Comparison of ENCODE assay signal across 7 cellular contexts in genomic region chrX:49271341-49271740, GRCh38. TPM values are rescaled to one million over a fixed set of nuclear protein-coding genes. Genes with fewer than 3 reads are reported as not detected.
DNase-seq lines count a peak whose midpoint lies in the region; ATAC-seq and TF ChIP-seq lines count a peak whose summit lies in the region.
"Had no signal": no experiment of that assay in that cellular context is flagged by ENCODE, and none has a peak within 500 bp of the region (broad histone marks: within the 10 kb centered on the region; RNA-seq: fewer than 3 reads in every experiment).

No MANE protein-coding gene starts in this region.

- H3K27me3 ChIP-seq in Panc1 (ENCODE audit: control insufficient read depth, insufficient read depth, low read length), result no peaks in the 10 kb centered on the region

- CTCF ChIA-PET in Calu3 (lab: Charles Lee) (no interaction called here), Panc1 (lab: Charles Lee) (no interaction called here)

- H3K27ac ChIP-seq in Panc1 (ENCODE audit: low read length), result peak overlapping the region; percentile 83

- H3K27me3 Mint-ChIP-seq in Calu3 (ENCODE audit: unreplicated experiment), result no peaks in the 10 kb centered on the region
- no peaks in the 10 kb centered on the region for H3K27me3 Mint-ChIP-seq in memory B cell

- DNase-seq in Calu3, result no peak
- no peak for DNase-seq in Panc1 (ENCODE audit: low read depth, low spot score)
- no peak for DNase-seq in memory B cell (ENCODE audit: low spot score in 2 of 2)
- DNase-seq: SHP77 had no signal

- H3K27ac Mint-ChIP-seq in Calu3 (ENCODE audit: unreplicated experiment), result peak overlapping the region; percentile 27
- peak overlapping the region; percentile 81 for H3K27ac Mint-ChIP-seq in memory B cell

- peak overlapping the region; percentile 58 to 61 for H3K4me3 ChIP-seq in Panc1 (ENCODE audit: low read depth in 2 of 2, low read length in 2 of 2)

- in situ Hi-C loops in Panc1 (cut with HindIII; ENCODE audit: low pct_unique_long_range_greater_than_20kb, low sequenced_read_pairs), result no loop called here

- H3K9me3 Mint-ChIP-seq in Calu3 (ENCODE audit: low read depth, unreplicated experiment) (no peaks in the 10 kb centered on the region), memory B cell (no peaks in the 10 kb centered on the region)

- no peaks in the 10 kb centered on the region for H3K36me3 ChIP-seq in Panc1 (ENCODE audit: control insufficient read depth, insufficient read depth, low read length)

- H3K9me3 ChIP-seq in Panc1 (ENCODE audit: control insufficient read depth, insufficient read depth, low read depth, low read length), result no peaks in the 10 kb centered on the region

- H3K4me1 ChIP-seq in Panc1 (ENCODE audit: control insufficient read depth, insufficient read depth, low read length), result peaks cover 20% of the 10 kb centered on the region

- H3K4me3 Mint-ChIP-seq in Calu3 (ENCODE audit: low read depth, unreplicated experiment) (peak overlapping the region; percentile 71), memory B cell (peak overlapping the region; percentile 77)

- POLR2A ChIA-PET in Panc1 (lab: Charles Lee), result no interaction called here

- TF ChIP-seq CTCF in Calu3 (IDR thresholded peaks at IDR 0.05; ENCODE audit: unreplicated experiment) (no peak), Panc1 (IDR thresholded peaks at IDR 0.05) (no peak)

- intact Hi-C loops in Calu3 (cut with micrococcal nuclease; ENCODE audit: unreplicated experiment), result no loop called here
- intact Hi-C loops in Panc1 (cut with micrococcal nuclease; ENCODE audit: unreplicated experiment), result no loop called here

- ATAC-seq in Panc1, result no peak
- ATAC-seq in memory B cell (ENCODE audit: low read depth), result no peak
- no peak for ATAC-seq in GM21381 (IDR thresholded peaks at IDR 0.05; ENCODE audit: unreplicated experiment)
- no peak for ATAC-seq in HG03521 (IDR thresholded peaks at IDR 0.05; ENCODE audit: unreplicated experiment)
- ATAC-seq in HG02870 (IDR thresholded peaks at IDR 0.05; ENCODE audit: unreplicated experiment), result no peak

- H3K4me1 Mint-ChIP-seq in Calu3 (ENCODE audit: low read depth, unreplicated experiment) (peaks cover 19% of the 10 kb centered on the region), memory B cell (peaks cover 33% of the 10 kb centered on the region)

- H3K36me3 Mint-ChIP-seq in Calu3 (ENCODE audit: insufficient read depth, unreplicated experiment) (peaks cover 44% of the 10 kb centered on the region), memory B cell (peaks cover 6% of the 10 kb centered on the region)

- BruUV-seq in Calu3 (replicated peaks; lab: Mats Ljungman, UMichigan) (TSS peak; percentile 40), Panc1 (replicated peaks; lab: Mats Ljungman, UMichigan) (TSS peak; percentile 90)

RNA-seq across cellular contexts. Expression of gene PPP1R3F, which starts 1.7 kb away (rescaled TPM):
- 14.7 and 18.8 TPM in 2 replicates for total RNA-seq in Calu3 (2022)
- total RNA-seq in Panc1 (2021; ENCODE audit: unreplicated experiment), result 8.3 TPM
- polyA plus RNA-seq in Panc1 (2012; ENCODE audit: insufficient read length), result 12.5 TPM

RNA-seq across cellular contexts. Expression of gene FOXP3, which starts 6.8 kb away (rescaled TPM):
- total RNA-seq in Calu3 (2022) (0.26 TPM in 1 of 2 replicates, not detected in the other), Panc1 (2021; ENCODE audit: unreplicated experiment) (0.26 TPM)
- 0.50 TPM for polyA plus RNA-seq in Panc1 (2012; ENCODE audit: insufficient read length)

RNA-seq across cellular contexts. Expression of gene GAGE10, which starts 32.1 kb away (rescaled TPM):
- total RNA-seq in Calu3 (2022), result not detected in 2 replicates
- not detected for total RNA-seq in Panc1 (2021; ENCODE audit: unreplicated experiment)
- polyA plus RNA-seq in Panc1 (2012; ENCODE audit: insufficient read length), result not detected

RNA-seq across cellular contexts. Expression of gene CCDC22, which starts 36.1 kb away (rescaled TPM):
- total RNA-seq in Calu3 (2022) (16.8 and 17.0 TPM in 2 replicates), Panc1 (2021; ENCODE audit: unreplicated experiment) (22.8 TPM)
- polyA plus RNA-seq in Panc1 (2012; ENCODE audit: insufficient read length), result 26.7 TPM

RNA-seq across cellular contexts. Expression of gene CACNA1F, which starts 38.2 kb away (rescaled TPM):
- total RNA-seq in Calu3 (2022) (not detected in 2 replicates), Panc1 (2021; ENCODE audit: unreplicated experiment) (not detected)
- polyA plus RNA-seq in Panc1 (2012; ENCODE audit: insufficient read length), result not detected
